ENCODE assay signal across 22 cellular contexts in genomic region chr12:3359478-3359877, GRCh38.
"Had no signal": no experiment of that assay in that cellular context is flagged by ENCODE, and none has a peak within 500 bp of the region (broad histone marks: within the 10 kb centered on the region; RNA-seq: fewer than 3 reads in every experiment).

No MANE protein-coding gene starts in this region.

- H3K36me3 Mint-ChIP-seq: immature natural killer cell, naive B cell had no signal

- H3K36me3 ChIP-seq: colonic mucosa, esophagus muscularis mucosa, gastroesophageal sphincter, heart left ventricle, left ventricle myocardium inferior, lower lobe of right lung had no signal

- H3K79me2 ChIP-seq: hepatocyte had no signal

- H3K27me3 ChIP-seq: colonic mucosa had no signal

- H3K4me2 ChIP-seq: hepatocyte had no signal

- H3K9me3 ChIP-seq: colonic mucosa, esophagus muscularis mucosa, gastroesophageal sphincter, heart left ventricle, left ventricle myocardium inferior, lower lobe of right lung had no signal

- H2AFZ ChIP-seq: hepatocyte had no signal

- H3K27ac ChIP-seq: colonic mucosa, esophagus muscularis mucosa, foreskin keratinocyte, gastroesophageal sphincter, heart left ventricle, hepatocyte, left ventricle myocardium inferior, lower lobe of right lung had no signal

- H3K27ac Mint-ChIP-seq: dendritic cell treated with granulocyte-macrophage colony-stimulating factor and Interleukin-4, amounts not matched to agents 40 ng/mL and 50 ng/mL, for 4 days; effector memory CD8-positive, alpha-beta T cell; endodermal cell; immature natural killer cell; naive B cell had no signal

- ATAC-seq: effector memory CD8-positive, alpha-beta T cell; foreskin keratinocyte; gastroesophageal sphincter; heart left ventricle; left colon; left lobe of liver; lower lobe of right lung had no signal

- H3K4me3 ChIP-seq: colonic mucosa, esophagus muscularis mucosa, gastroesophageal sphincter, heart left ventricle, hepatocyte, left ventricle myocardium inferior, lower lobe of right lung had no signal

- H3K4me1 Mint-ChIP-seq: immature natural killer cell had no signal

- DNase-seq: colonic mucosa; cortex of kidney; effector CD8-positive, alpha-beta T cell; effector memory CD8-positive, alpha-beta T cell; endodermal cell; foreskin keratinocyte; heart left ventricle; hypothalamus; immature natural killer cell; kidney; kidney glomerular epithelial cell; left colon; left ventricle myocardium inferior; lower lobe of right lung; mesenchymal stem cell; midbrain; naive B cell had no signal

- H3K4me1 ChIP-seq: colonic mucosa, foreskin keratinocyte, gastroesophageal sphincter, lower lobe of right lung had no signal

- H3K4me3 Mint-ChIP-seq: dendritic cell treated with granulocyte-macrophage colony-stimulating factor and Interleukin-4, amounts not matched to agents 40 ng/mL and 50 ng/mL, for 4 days; effector memory CD8-positive, alpha-beta T cell; endodermal cell; immature natural killer cell had no signal
